ENCODE assay signal across 9 cellular contexts in the genomic region with DNA sequence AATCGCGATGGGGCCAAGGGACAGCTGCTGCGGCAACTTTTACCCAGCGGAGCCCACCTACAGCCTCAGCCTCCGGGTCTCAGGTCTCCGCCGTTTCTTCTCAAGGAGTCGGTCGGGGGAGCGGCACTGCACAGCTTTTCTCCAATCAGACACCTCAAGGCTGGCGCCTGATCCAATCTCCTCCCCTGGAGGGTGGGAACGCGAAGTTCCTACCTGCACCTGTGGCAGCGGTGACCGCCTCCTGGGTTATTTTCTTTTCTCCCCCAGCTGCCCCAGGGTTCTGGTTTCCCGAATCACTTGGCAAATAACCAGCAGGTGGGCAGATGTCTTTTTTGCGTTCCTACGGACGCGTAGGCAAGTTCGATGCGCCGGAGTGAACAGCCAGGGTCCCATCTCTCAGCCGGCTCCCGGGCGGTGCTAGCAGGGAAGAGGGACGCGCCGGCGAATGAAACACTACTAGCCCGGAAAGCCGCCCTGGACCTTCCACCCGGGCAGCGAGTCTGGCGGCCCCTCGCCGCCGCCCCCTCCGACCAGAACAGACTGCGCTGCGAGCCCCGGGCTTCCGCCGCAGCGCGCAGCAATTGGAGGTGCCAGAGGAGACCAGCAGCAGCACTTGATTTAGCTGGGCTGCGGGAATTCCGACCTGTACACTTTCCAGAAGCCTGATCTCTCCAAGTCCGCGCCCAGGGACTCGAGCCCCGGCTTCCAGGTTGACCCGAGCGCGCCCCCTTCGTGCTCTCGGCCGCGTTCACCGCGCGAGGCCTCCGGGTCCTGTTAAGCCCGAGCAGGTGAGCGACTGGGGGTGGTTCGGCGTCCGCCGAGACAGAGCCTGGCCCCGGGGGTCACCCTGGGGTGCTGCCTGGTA. TPM values are rescaled to one million over a fixed set of nuclear protein-coding genes. Genes with fewer than 3 reads are reported as not detected.
DNase-seq lines count a peak whose midpoint lies in the region; ATAC-seq, FAIRE-seq and TF ChIP-seq lines count a peak whose summit lies in the region.
"Had no signal": no experiment of that assay in that cellular context is flagged by ENCODE, and none has a peak within 500 bp of the region (broad histone marks: within the 10 kb centered on the region; RNA-seq: fewer than 3 reads in every experiment).

A gene with protein sequence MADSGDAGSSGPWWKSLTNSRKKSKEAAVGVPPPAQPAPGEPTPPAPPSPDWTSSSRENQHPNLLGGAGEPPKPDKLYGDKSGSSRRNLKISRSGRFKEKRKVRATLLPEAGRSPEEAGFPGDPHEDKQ (plus strand): TSS at position 246 of the 865 bp plus-strand sequence. CDS start 2,495 bp downstream, outside the sequence.

- 0 out of 2 replicates have a peak within 1 kb of the TSS, but pooled peaks have one; percentile 23 for H3K27ac ChIP-seq in Panc1 (ENCODE audit: low read length)
- H3K27ac ChIP-seq in endothelial cell of umbilical vein (ENCODE audit: insufficient read depth, low read depth, low read length) = no peak within 1 kb of the TSS

- intact Hi-C loops in Panc1 (cut with micrococcal nuclease; ENCODE audit: unreplicated experiment) (no loop called here), endothelial cell of umbilical vein (cut with micrococcal nuclease) (loop anchor here (1.0 to 10.0 kb wide), 4 partner anchors 62 to 449 kb away; no protein-coding TSS in a partner anchor)

- H4K20me1 ChIP-seq in endothelial cell of umbilical vein (replicated peaks; ENCODE audit: control insufficient read depth, extremely low read depth, insufficient read depth, low read length) = no peaks in the 10 kb centered on the region

- H3K9me1 ChIP-seq in endothelial cell of umbilical vein (replicated peaks; ENCODE audit: control insufficient read depth, extremely low read depth, insufficient read depth, low read length) = no peaks in the 10 kb centered on the region

- H3K9me3 ChIP-seq in Panc1 (ENCODE audit: control insufficient read depth, insufficient read depth, low read depth, low read length) (no peaks in the 10 kb centered on the region), endothelial cell of umbilical vein (replicated peaks; ENCODE audit: control insufficient read depth, insufficient read depth, low read length) (no peaks in the 10 kb centered on the region)

- POLR2A ChIA-PET in Panc1 (lab: Charles Lee) (no interaction called here), endothelial cell of umbilical vein (lab: Charles Lee) (no interaction called here)

- H3K9ac ChIP-seq in endothelial cell of umbilical vein (replicated peaks; ENCODE audit: extremely low read depth, insufficient read depth, low read length) = peak within 1 kb of the TSS; percentile 38

- DNase-seq in 8988T (peak; percentile 64), GM12891 (ENCODE audit: insufficient read length, low spot score) (peak; percentile 22), Panc1 (ENCODE audit: low read depth, low spot score) (no peak), endothelial cell of umbilical vein (ENCODE audit: low read depth, low spot score) (peak; percentile 56), mucosa of gallbladder (ENCODE audit: low spot score) (peak; percentile 87), ureter (ENCODE audit: low spot score) (peak; percentile 85)

- H3K4me3 ChIP-seq in Panc1 (ENCODE audit: low read depth in 2 of 2, low read length in 2 of 2) (peak within 1 kb of the TSS; percentile 44 to 67), endothelial cell of umbilical vein (replicated peaks in 1 of 3; ENCODE audit: insufficient read depth in 1 of 3, low read depth in 1 of 3, low read length in 3 of 3) (peak within 1 kb of the TSS; percentile 56 to 92 (median 69))

- H3K79me2 ChIP-seq in endothelial cell of umbilical vein (ENCODE audit: control insufficient read depth, insufficient read depth, low read length) = no peaks in the 10 kb centered on the region

- H3K36me3 ChIP-seq in Panc1 (ENCODE audit: control insufficient read depth, insufficient read depth, low read length) = no peaks in the 10 kb centered on the region
- H3K36me3 ChIP-seq in endothelial cell of umbilical vein (ENCODE audit: control insufficient read depth in 2 of 2, extremely low read depth in 1 of 2, insufficient read depth in 2 of 2, low read length in 2 of 2) = no peaks in the 10 kb centered on the region

- BruUV-seq in Panc1 (replicated peaks; lab: Mats Ljungman, UMichigan) = no TSS peak
- BruUV-seq in endothelial cell of umbilical vein (replicated peaks; lab: Mats Ljungman, UMichigan) = no TSS peak

- H3K4me1 ChIP-seq in Panc1 (ENCODE audit: control insufficient read depth, insufficient read depth, low read length) (peaks cover 10% of the 10 kb centered on the region), endothelial cell of umbilical vein (ENCODE audit: control insufficient read depth, extremely low read depth, insufficient read depth, low read length) (peaks cover 29% of the 10 kb centered on the region)

- TF ChIP-seq POLR2A in GM12891 (IDR thresholded peaks at IDR 0.05; ENCODE audit: low read depth, low read length) (no peak), endothelial cell of umbilical vein (IDR thresholded peaks at IDR 0.05; ENCODE audit: low read depth, low read length) (no peak)

- H3K27me3 ChIP-seq in Panc1 (ENCODE audit: control insufficient read depth, insufficient read depth, low read length) = peaks cover 19% of the 10 kb centered on the region
- peaks cover 0 to 13% of the 10 kb centered on the region in 2 experiments for H3K27me3 ChIP-seq in endothelial cell of umbilical vein (ENCODE audit: control insufficient read depth in 2 of 2, insufficient read depth in 2 of 2, low read length in 2 of 2)

- CTCF ChIA-PET in Panc1 (lab: Charles Lee) (no interaction called here), endothelial cell of umbilical vein (lab: Charles Lee) (no interaction called here)

- FAIRE-seq in GM12891 (lab: Jason Lieb, UNC) = no peak
- no peak for FAIRE-seq in endothelial cell of umbilical vein (lab: Jason Lieb, UNC)
- FAIRE-seq: GM18507 had no signal

- H3K4me2 ChIP-seq in endothelial cell of umbilical vein (ENCODE audit: insufficient read depth, low read length) = peak within 1 kb of the TSS; percentile 99

- dilution Hi-C loops in endothelial cell of umbilical vein (cut with MboI; ENCODE audit: extremely low pct_ligation_motif_present, low sequenced_read_pairs) = no loop called here

- in situ Hi-C loops in Panc1 (cut with HindIII; ENCODE audit: low pct_unique_long_range_greater_than_20kb, low sequenced_read_pairs) = no loop called here

- TF ChIP-seq CTCF in Panc1 (IDR thresholded peaks at IDR 0.05) (no peak; the same call in 1 of the 2 replicates), endothelial cell of umbilical vein (IDR thresholded peaks at IDR 0.05; ENCODE audit: extremely low read depth in 1 of 2, insufficient read depth in 1 of 2, low read depth in 1 of 2, low read length in 2 of 2) (no peak)

- ATAC-seq in Panc1 (peak; percentile 60), GM21447 (IDR thresholded peaks at IDR 0.05; ENCODE audit: unreplicated experiment) (no peak), GM18511 (IDR thresholded peaks at IDR 0.05; ENCODE audit: unreplicated experiment) (no peak)

- peak within 1 kb of the TSS; percentile 91 for H2AFZ ChIP-seq in endothelial cell of umbilical vein (ENCODE audit: low read depth, low read length)

TF ChIP-seq in GM12891, 5 proteins besides CTCF, POLR2A, EP300 and RAD21:
- TF ChIP-seq POLR2AphosphoS5 (IDR thresholded peaks at IDR 0.05; ENCODE audit: low read depth, low read length) (no peak), POU2F2 (IDR thresholded peaks at IDR 0.05; ENCODE audit: low read depth, low read length) (no peak), PAX5 (IDR thresholded peaks at IDR 0.05; ENCODE audit: insufficient read depth, low read length, severe bottlenecking) (no peak), TAF1 (IDR thresholded peaks at IDR 0.05; ENCODE audit: low read depth, low read length) (no peak), SPI1 (IDR thresholded peaks at IDR 0.05; ENCODE audit: low read depth, low read length) (no peak)

TF ChIP-seq in endothelial cell of umbilical vein, 7 proteins besides CTCF, POLR2A, EP300 and RAD21:
- TF ChIP-seq FOS (IDR thresholded peaks at IDR 0.05; ENCODE audit: borderline replicate concordance, insufficient read depth, low read length) (peak; percentile 11), EZH2 (IDR thresholded peaks at IDR 0.05; ENCODE audit: borderline replicate concordance, low read depth, low read length, severe bottlenecking) (peak; percentile 8), POLR2AphosphoS5 (IDR thresholded peaks at IDR 0.05; ENCODE audit: insufficient read depth, low read depth, low read length) (no peak)
- TF ChIP-seq, protein P1, sequence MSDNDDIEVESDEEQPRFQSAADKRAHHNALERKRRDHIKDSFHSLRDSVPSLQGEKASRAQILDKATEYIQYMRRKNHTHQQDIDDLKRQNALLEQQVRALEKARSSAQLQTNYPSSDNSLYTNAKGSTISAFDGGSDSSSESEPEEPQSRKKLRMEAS (IDR thresholded peaks at IDR 0.05; ENCODE audit: insufficient read depth, insufficient read length) = no peak

RNA-seq across cellular contexts. Expression of the gene that starts here (rescaled TPM):
- polyA plus RNA-seq in GM12891 (2012; ENCODE audit: low read depth, missing spikeins) = not detected
- total RNA-seq in Panc1 (2021; ENCODE audit: unreplicated experiment) (0.23 TPM), endothelial cell of umbilical vein (1.8 and 4.1 TPM in 2 replicates), mucosa of gallbladder (46.1 TPM), ureter (21.9 TPM)
- polyA plus RNA-seq in Panc1 (2012; ENCODE audit: insufficient read length) = 0.13 TPM
- 5.0 and 6.3 TPM in 2 replicates for polyA plus RNA-seq in endothelial cell of umbilical vein
- polyA plus RNA-seq in endothelial cell of umbilical vein (2011; cell fraction: cytosol; rRNA removed) = 2.9 and 4.8 TPM in 2 replicates
- polyA plus RNA-seq in endothelial cell of umbilical vein (2011; cell fraction: nucleus; rRNA removed) = 2.1 and 2.5 TPM in 2 replicates
- 0.25 and 0.71 TPM in 2 replicates for polyA plus RNA-seq in endothelial cell of umbilical vein (2012)
- polyA minus RNA-seq in endothelial cell of umbilical vein = 0.59 and 2.0 TPM in 2 replicates
- 0.92 TPM for polyA minus RNA-seq in endothelial cell of umbilical vein (2011; cell fraction: cytosol; rRNA and poly(A)+ RNA removed)
- polyA minus RNA-seq in endothelial cell of umbilical vein (2011; cell fraction: nucleus; rRNA and poly(A)+ RNA removed) = 0.43 and 1.1 TPM in 2 replicates

Comparison
In these comparisons a context has a peak if more than half of its experiments do, and no peak if none do; other contexts are left out.
1. Peak in ATAC-seq, H3K4me3 ChIP-seq and H3K27ac ChIP-seq in Panc1; RNA of the gene not detected or under 1 TPM.